ENCODE assay signal across 19 cellular contexts in genomic region chr7:3561908-3562307, GRCh38.
"Had no signal": no experiment of that assay in that cellular context is flagged by ENCODE, and none has a peak within 500 bp of the region (broad histone marks: within the 10 kb centered on the region; RNA-seq: fewer than 3 reads in every experiment).

No MANE protein-coding gene starts in this region.

- ATAC-seq: activated CD8-positive, alpha-beta T cell treated with anti-CD3 and anti-CD28 coated beads, Interleukin-2, amount 10 ng/mL, durations not matched to agents 7 days and 5 days; activated T-helper 17 cell treated with anti-CD3 and anti-CD28 coated beads, Interleukin-2, amount 50 U/mL, for 72 hours; heart left ventricle; naive thymus-derived CD8-positive, alpha-beta T cell; stimulated activated naive CD8-positive, alpha-beta T cell treated with anti-CD3 and anti-CD28 coated beads, Interleukin-15, Interleukin-2, amounts not matched to agents 100 U/mL and 50 U/mL, for 24 hours had no signal

- H3K9me3 ChIP-seq: adrenal gland, ascending aorta, heart left ventricle, sigmoid colon, thyroid gland, uterus had no signal

- H3K4me3 ChIP-seq: adrenal gland, ascending aorta, coronary artery, heart left ventricle, neural progenitor cell, sigmoid colon, thyroid gland, uterus had no signal

- H3K27ac ChIP-seq: adrenal gland, ascending aorta, coronary artery, heart left ventricle, neural progenitor cell, sigmoid colon, thyroid gland, uterus had no signal

- H3K27me3 ChIP-seq: ascending aorta, heart left ventricle, neural progenitor cell, sigmoid colon, thyroid gland, uterus had no signal

- FAIRE-seq: keratinocyte had no signal

- H3K36me3 ChIP-seq: adrenal gland, ascending aorta, heart left ventricle, neural progenitor cell, sigmoid colon, thyroid gland, uterus had no signal

- DNase-seq: activated CD4-positive, alpha-beta T cell treated with anti-CD3 and anti-CD28 coated beads for 1 hour; activated CD4-positive, alpha-beta T cell treated with anti-CD3 and anti-CD28 coated beads, Interleukin-2, amount 50 U/mL, for 1 hour; activated CD8-positive, alpha-beta T cell treated with anti-CD3 and anti-CD28 coated beads, Interleukin-2, amount 10 ng/mL, durations not matched to agents 7 days and 5 days; adrenal gland; heart left ventricle; naive thymus-derived CD8-positive, alpha-beta T cell; retina; sigmoid colon; stimulated activated CD4-positive, alpha-beta T cell treated with anti-CD3 and anti-CD28 coated beads, Interleukin-4, amount 100 ng/mL, for 1 hour; stimulated activated naive CD8-positive, alpha-beta T cell treated with anti-CD3 and anti-CD28 coated beads, Interleukin-15, Interleukin-2, amounts not matched to agents 100 U/mL and 50 U/mL, for 24 hours; substantia nigra; T-helper 9 cell; thyroid gland; uterus had no signal

- H3K4me1 ChIP-seq: adrenal gland, neural progenitor cell, thyroid gland, uterus had no signal
